In the genomic region with DNA sequence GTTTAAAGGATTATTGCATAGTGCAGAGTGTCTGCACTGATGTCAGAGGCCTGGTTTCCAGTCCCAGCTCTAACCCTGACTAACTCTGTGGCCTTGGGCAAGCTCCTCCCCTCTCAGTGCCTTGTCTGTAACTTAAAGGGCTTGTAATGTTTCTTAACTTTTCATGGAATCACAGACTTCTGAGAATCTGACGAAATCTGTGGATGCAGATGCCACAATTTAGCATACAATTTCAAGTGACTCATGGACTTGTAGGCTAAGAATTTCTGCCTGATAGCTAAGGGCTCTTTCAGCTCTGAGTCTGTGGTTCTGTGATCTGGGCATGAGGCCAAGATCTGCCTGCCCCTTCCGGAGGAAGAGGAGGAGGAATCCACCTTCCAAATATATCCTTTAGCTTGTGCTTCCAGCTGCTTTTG, we compare ENCODE assay signal across 8 cellular contexts.
DNase-seq lines count a peak whose midpoint lies in the region; ATAC-seq and TF ChIP-seq lines count a peak whose summit lies in the region.

No MANE protein-coding gene starts in this region.

- peak overlapping the region; percentile 86 for H3K27ac ChIP-seq in GM23248

- no peak for TF ChIP-seq CTCF in fibroblast of villous mesenchyme (IDR thresholded peaks at IDR 0.05; ENCODE audit: insufficient read depth, low read depth, low read length)

- peak overlapping the region; percentile 72 for H3K4me2 ChIP-seq in GM23248 (ENCODE audit: unreplicated experiment)

- DNase-seq in GM23248 (peak; percentile 92), SK-MEL-5 (ENCODE audit: low read depth, low spot score) (peak; percentile 93), fibroblast of villous mesenchyme (ENCODE audit: low read depth) (peak; percentile 89), pons (ENCODE audit: low spot score) (peak; percentile 63), SK-N-DZ (ENCODE audit: low spot score) (no peak), iPS-NIHi7 (ENCODE audit: extremely low spot score) (no peak)

- no peaks in the 10 kb centered on the region for H3K9me2 ChIP-seq in GM23248 (ENCODE audit: insufficient read depth)

- H3K4me1 ChIP-seq in GM23248 (ENCODE audit: insufficient read depth), result peaks cover 14% of the 10 kb centered on the region

- ATAC-seq in HG02610 (IDR thresholded peaks at IDR 0.05; ENCODE audit: unreplicated experiment) (no peak), GM21367 (IDR thresholded peaks at IDR 0.05; ENCODE audit: unreplicated experiment) (no peak)

- H3K27me3 ChIP-seq in GM23248 (replicated peaks; ENCODE audit: insufficient read depth), result no peaks in the 10 kb centered on the region

- peaks cover 21% of the 10 kb centered on the region; the same call in 1 of the 2 replicates for H3F3A ChIP-seq in GM23248 (ENCODE audit: insufficient read depth)

- in situ Hi-C loops in GM23248 (cut with MboI) (no loop called here), SK-MEL-5 (cut with HindIII; ENCODE audit: low pct_unique_long_range_greater_than_20kb, low sequenced_read_pairs) (no loop called here)

- H2AFZ ChIP-seq in GM23248, result peak overlapping the region; percentile 93

- peak overlapping the region; percentile 47; the same call in 1 of the 2 replicates for H3K9ac ChIP-seq in GM23248

- 0% methylated on average over 2 of the region's 2 CpGs for WGBS in GM23248 (ENCODE audit: low coverage in 1 of 2, low lambda C conversion rate in 2 of 2, missing lambda C conversion rate in 2 of 2), 2 experiments

- H4K20me1 ChIP-seq in GM23248 (ENCODE audit: insufficient read depth), result no peaks in the 10 kb centered on the region

- H3K9me3 ChIP-seq in GM23248 (ENCODE audit: low read depth), result no peaks in the 10 kb centered on the region

- no peaks in the 10 kb centered on the region for H3K36me3 ChIP-seq in GM23248 (ENCODE audit: low read depth)

- H3K4me3 ChIP-seq in GM23248, result peak overlapping the region; percentile 60
- no peak overlapping the region for H3K4me3 ChIP-seq in fibroblast of villous mesenchyme (ENCODE audit: low read depth, low read length)

- no peaks in the 10 kb centered on the region for H3K79me2 ChIP-seq in GM23248 (ENCODE audit: insufficient read depth)

Comparison
In these comparisons a context has a peak if more than half of its experiments do, and no peak if none do; other contexts are left out.
1. DNase-seq: peak in GM23248 (single experiment), SK-MEL-5 (single experiment), fibroblast of villous mesenchyme (single experiment) and pons (single experiment); none in SK-N-DZ (single experiment) and iPS-NIHi7 (single experiment).